In the genomic region with DNA sequence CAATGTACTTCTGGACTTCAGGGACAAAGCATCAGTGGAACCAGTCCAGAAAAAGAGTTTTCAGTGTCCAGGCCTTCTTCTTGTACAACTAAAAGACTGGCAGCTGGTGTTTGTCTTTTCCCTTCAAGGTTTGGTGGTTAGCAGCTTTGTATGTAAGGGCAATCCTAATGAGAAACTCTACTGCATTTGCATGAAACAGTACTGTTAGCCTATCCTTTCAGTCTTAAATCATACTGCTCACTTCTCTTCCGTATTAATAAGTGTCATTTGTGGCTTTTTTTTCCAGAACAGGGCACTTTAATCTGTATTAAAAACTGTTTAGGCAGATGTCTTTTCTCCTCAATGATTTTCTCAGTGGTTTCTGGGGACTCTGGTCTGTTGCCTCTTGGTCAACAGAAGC, we compare ENCODE assay signal across 9 cellular contexts. TPM values are rescaled to one million over a fixed set of nuclear protein-coding genes. Genes with fewer than 3 reads are reported as not detected.
DNase-seq lines count a peak whose midpoint lies in the region; ATAC-seq lines count a peak whose summit lies in the region.
"Had no signal": no experiment of that assay in that cellular context is flagged by ENCODE, and none has a peak within 500 bp of the region (broad histone marks: within the 10 kb centered on the region; RNA-seq: fewer than 3 reads in every experiment).

No MANE protein-coding gene starts in this region.

- H4K12ac ChIP-seq in trophoblast cell (ENCODE audit: low read depth, low read length): no peak overlapping the region

- no peak overlapping the region for H3K9ac ChIP-seq in trophoblast cell (ENCODE audit: low read length)

- H3K27me3 ChIP-seq in trophoblast cell (ENCODE audit: insufficient read depth, low read length): no peaks in the 10 kb centered on the region

- no peak overlapping the region for H4K91ac ChIP-seq in trophoblast cell (ENCODE audit: low read depth, low read length)

- no peak overlapping the region for H2BK5ac ChIP-seq in trophoblast cell (ENCODE audit: low read depth, low read length, poor library complexity)

- H3K4me3 Mint-ChIP-seq in stimulated activated memory B cell treated with anti-CD40 and anti-IgM and Interleukin-4, amounts not matched to agents 10 μg/mL and 1 μg/mL and 100 μg/mL, for 72 hours: no peak overlapping the region
- H3K4me3 Mint-ChIP-seq: naive thymus-derived CD4-positive, alpha-beta T cell had no signal

- no peak overlapping the region for H3K27ac Mint-ChIP-seq in stimulated activated memory B cell treated with anti-CD40 and anti-IgM and Interleukin-4, amounts not matched to agents 10 μg/mL and 1 μg/mL and 100 μg/mL, for 72 hours

- no peak for DNase-seq in trophoblast cell
- no peak for DNase-seq in stimulated activated CD4-positive, alpha-beta T cell treated with anti-CD3 and anti-CD28 coated beads, Interleukin-2, amount 100 ng/mL, for 24 hours
- no peak for DNase-seq in glomerular visceral epithelial cell (ENCODE audit: extremely low spot score)
- DNase-seq: naive thymus-derived CD4-positive, alpha-beta T cell; stimulated activated CD4-positive, alpha-beta T cell treated with anti-CD3 and anti-CD28 coated beads, Interleukin-15, amount 100 ng/mL, for 24 hours had no signal

- peaks cover 24% of the 10 kb centered on the region for H3K36me3 Mint-ChIP-seq in stimulated activated memory B cell treated with anti-CD40 and anti-IgM and Interleukin-4, amounts not matched to agents 10 μg/mL and 1 μg/mL and 100 μg/mL, for 72 hours

- H2AK5ac ChIP-seq in trophoblast cell (ENCODE audit: low read length): no peak overlapping the region

- H2BK12ac ChIP-seq in trophoblast cell (ENCODE audit: low read length): no peak overlapping the region

- no peaks in the 10 kb centered on the region for H3K79me2 ChIP-seq in trophoblast cell (ENCODE audit: control insufficient read depth, insufficient read depth, low read length, poor library complexity)

- H3K23ac ChIP-seq in trophoblast cell (ENCODE audit: low read length): no peak overlapping the region

- H3K4me3 ChIP-seq in trophoblast cell (ENCODE audit: low read depth, low read length): no peak overlapping the region

- no peak overlapping the region for H3K4ac ChIP-seq in trophoblast cell (ENCODE audit: low read depth, low read length)

- no peaks in the 10 kb centered on the region for H3K4me1 ChIP-seq in trophoblast cell (ENCODE audit: control insufficient read depth in 1 of 2, insufficient read depth in 2 of 2, low read length in 2 of 2)

- no peak overlapping the region for H4K8ac ChIP-seq in trophoblast cell (ENCODE audit: low read depth, low read length)

- H3K9me3 ChIP-seq in trophoblast cell (ENCODE audit: insufficient read depth, low read depth, low read length): no peaks in the 10 kb centered on the region

- H3K9me3 Mint-ChIP-seq in stimulated activated memory B cell treated with anti-CD40 and anti-IgM and Interleukin-4, amounts not matched to agents 10 μg/mL and 1 μg/mL and 100 μg/mL, for 72 hours: no peaks in the 10 kb centered on the region
- H3K9me3 Mint-ChIP-seq: naive thymus-derived CD4-positive, alpha-beta T cell had no signal

- H3K18ac ChIP-seq in trophoblast cell (ENCODE audit: low read length): no peak overlapping the region

- no peaks in the 10 kb centered on the region for H3K36me3 ChIP-seq in trophoblast cell (ENCODE audit: control insufficient read depth in 1 of 2, insufficient read depth in 2 of 2, low read length in 2 of 2)

- ATAC-seq in GM19023 (IDR thresholded peaks at IDR 0.05; ENCODE audit: unreplicated experiment): peak; percentile 98
- ATAC-seq in GM21723 (IDR thresholded peaks at IDR 0.05; ENCODE audit: unreplicated experiment): peak; percentile 95
- peak; percentile 99 for ATAC-seq in HG03159 (IDR thresholded peaks at IDR 0.05; ENCODE audit: unreplicated experiment)
- peak; percentile 63 for ATAC-seq in stimulated activated memory B cell treated with anti-CD40 and anti-IgM and Interleukin-4, amounts not matched to agents 10 μg/mL and 1 μg/mL and 100 μg/mL, for 72 hours
- ATAC-seq: naive thymus-derived CD4-positive, alpha-beta T cell had no signal

- no peak overlapping the region for H3K27ac ChIP-seq in trophoblast cell (ENCODE audit: low read depth, low read length)

- no peak overlapping the region for H2BK120ac ChIP-seq in trophoblast cell (ENCODE audit: insufficient read depth, low read length, poor library complexity)

- no peaks in the 10 kb centered on the region for H3K79me1 ChIP-seq in trophoblast cell (ENCODE audit: low read length)

- H3K27me3 Mint-ChIP-seq in stimulated activated memory B cell treated with anti-CD40 and anti-IgM and Interleukin-4, amounts not matched to agents 10 μg/mL and 1 μg/mL and 100 μg/mL, for 72 hours: no peaks in the 10 kb centered on the region
- H3K27me3 Mint-ChIP-seq: naive thymus-derived CD4-positive, alpha-beta T cell had no signal

- H3K4me2 ChIP-seq in trophoblast cell (ENCODE audit: low read length): no peak overlapping the region

- no peak overlapping the region for H3K14ac ChIP-seq in trophoblast cell (ENCODE audit: low read length)

- no CpG with 5 or more reads among the region's 1 CpG for WGBS in trophoblast cell (ENCODE audit: extremely low coverage, insufficient coverage, insufficient read length)

- no peak overlapping the region for H2AFZ ChIP-seq in trophoblast cell (ENCODE audit: insufficient read depth, low read length, poor library complexity)

- H3K4me1 Mint-ChIP-seq in stimulated activated memory B cell treated with anti-CD40 and anti-IgM and Interleukin-4, amounts not matched to agents 10 μg/mL and 1 μg/mL and 100 μg/mL, for 72 hours: peaks cover 14% of the 10 kb centered on the region
- H3K4me1 Mint-ChIP-seq: naive thymus-derived CD4-positive, alpha-beta T cell had no signal

RNA-seq across cellular contexts. Expression of gene FAM174A, which starts 48.9 kb away (rescaled TPM):
- polyA plus RNA-seq in trophoblast cell (2013): 6.7 and 6.9 TPM in 2 replicates
